In the genomic region with DNA sequence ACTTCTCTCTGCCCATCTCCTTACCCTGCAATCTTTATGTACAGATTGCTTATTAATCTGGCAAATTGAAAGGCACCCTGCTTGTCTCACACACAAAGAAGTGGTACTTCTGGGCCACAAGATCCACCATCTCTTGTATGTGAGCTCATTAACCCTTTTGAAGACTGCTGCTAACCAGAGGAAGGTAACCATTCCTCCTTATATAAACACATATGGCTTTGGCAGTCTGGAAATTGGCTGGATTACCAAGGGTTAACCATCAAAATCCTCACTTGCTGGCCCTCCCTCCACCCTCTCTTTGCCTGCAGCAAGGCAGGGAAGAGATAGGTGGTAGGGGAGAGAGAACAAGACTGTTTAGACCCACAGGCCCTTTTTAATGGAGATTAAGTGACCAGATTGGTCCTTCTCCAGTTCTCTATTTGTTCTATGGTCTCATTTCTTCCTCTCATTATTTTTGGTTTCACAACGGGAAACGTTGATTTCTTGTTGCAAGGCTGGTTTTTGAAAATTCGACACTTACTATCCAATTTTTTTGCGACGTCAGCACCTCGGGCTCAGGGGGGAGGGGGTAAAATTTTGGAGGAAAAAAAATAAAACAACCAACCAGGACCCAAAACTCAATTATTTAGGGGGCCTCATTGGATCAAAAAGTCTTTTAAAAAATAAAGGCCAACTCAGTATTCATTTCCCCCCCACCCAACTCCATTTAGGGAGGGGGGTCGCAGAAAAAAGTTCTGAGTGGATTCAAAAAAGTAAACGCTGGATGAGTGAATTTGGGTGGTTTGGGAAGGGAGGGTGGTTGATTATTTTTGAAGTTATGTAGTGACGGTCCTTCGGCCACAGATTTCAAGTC, we compare ENCODE assay signal across 6 cellular contexts. TPM values are rescaled to one million over a fixed set of nuclear protein-coding genes. Genes with fewer than 3 reads are reported as not detected.
A peak's percentile ranks its signal among the peaks of the same experiment; 100 is the strongest.
DNase-seq lines count a peak whose midpoint lies in the region; TF ChIP-seq lines count a peak whose summit lies in the region.

No MANE protein-coding gene starts in this region.

- no peaks in the 10 kb centered on the region for H3K27me3 ChIP-seq in thymus (ENCODE audit: control insufficient read depth, insufficient read depth)

- CTCF ChIA-PET in AG04449 (lab: Yijun Ruan, JAX), result interaction anchor here (4.1 kb wide), 1 partner anchor 18 kb away, joined by 28 read pairs; no protein-coding TSS in a partner anchor
- CTCF ChIA-PET in activated CD4-positive, alpha-beta memory T cell treated with anti-CD3 and anti-CD28 coated beads for 36 hours (lab: Charles Lee), result interaction anchor here (1.5 to 4.2 kb wide), 6 partner anchors 64 to 115 kb away, joined by 5 to 34 read pairs (median 24); partner anchors contain the start of gene TUBB

- H3K27me3 Mint-ChIP-seq in activated CD4-positive, alpha-beta memory T cell treated with anti-CD3 and anti-CD28 coated beads for 36 hours, result peaks cover 5% of the 10 kb centered on the region

- under 1% methylated on average over 10 of the region's 10 CpGs for WGBS in thymus

- POLR2A ChIA-PET in AG04449 (lab: Yijun Ruan, JAX), result interaction anchor here (1.7 kb wide), 1 partner anchor 106 kb away, joined by 6 read pairs; no protein-coding TSS in a partner anchor
- POLR2A ChIA-PET in activated CD4-positive, alpha-beta memory T cell treated with anti-CD3 and anti-CD28 coated beads for 36 hours (lab: Charles Lee), result interaction anchor here (0.5 to 3.7 kb wide), 14 partner anchors 8 to 129 kb away, joined by 3 to 41 read pairs (median 5); partner anchors contain the start of genes ABCF1, DHX16, GNL1 and IER3

- peak overlapping the region; percentile 97 for H3K4me3 Mint-ChIP-seq in activated CD4-positive, alpha-beta memory T cell treated with anti-CD3 and anti-CD28 coated beads for 36 hours

- H3K36me3 Mint-ChIP-seq in activated CD4-positive, alpha-beta memory T cell treated with anti-CD3 and anti-CD28 coated beads for 36 hours, result peaks cover 71% of the 10 kb centered on the region

- H3K4me1 ChIP-seq in thymus (ENCODE audit: control insufficient read depth, insufficient read depth, low read length), result peaks cover 20% of the 10 kb centered on the region

- H3K27ac Mint-ChIP-seq in activated CD4-positive, alpha-beta memory T cell treated with anti-CD3 and anti-CD28 coated beads for 36 hours, result peak overlapping the region; percentile 98

- peaks cover 19% of the 10 kb centered on the region for H3K36me3 ChIP-seq in thymus (ENCODE audit: control insufficient read depth, insufficient read depth)

- DNase-seq in AG04449 (ENCODE audit: low read depth, low spot score) (no peak), Kasumi-1 (lab: John Stamatoyannopoulos, UW) (peak; percentile 36 to 44), HT-29 (ENCODE audit: low spot score) (no peak)
- peak; percentile 36 for DNase-seq in activated CD4-positive, alpha-beta memory T cell treated with anti-CD3 and anti-CD28 coated beads for 36 hours

- H3K9me3 ChIP-seq in thymus (ENCODE audit: control insufficient read depth), result no peaks in the 10 kb centered on the region

- intact Hi-C loops in activated CD4-positive, alpha-beta memory T cell treated with anti-CD3 and anti-CD28 coated beads for 36 hours (cut with micrococcal nuclease), result loop anchor here (2.0 to 5.0 kb wide), 7 partner anchors 57 to 881 kb away; partner anchors contain the start of genes DHX16, HLA-C and MICB

- H3K9me3 Mint-ChIP-seq in activated CD4-positive, alpha-beta memory T cell treated with anti-CD3 and anti-CD28 coated beads for 36 hours, result no peaks in the 10 kb centered on the region

- no peak for TF ChIP-seq CTCF in AG04449 (IDR thresholded peaks at IDR 0.05; ENCODE audit: insufficient read depth, low read length, missing control alignments)

- H3K4me1 Mint-ChIP-seq in activated CD4-positive, alpha-beta memory T cell treated with anti-CD3 and anti-CD28 coated beads for 36 hours (ENCODE audit: low read depth), result peaks cover 51% of the 10 kb centered on the region

- H3K4me3 ChIP-seq in AG04449 (ENCODE audit: low read depth, low read length) (peak overlapping the region; percentile 99), iPS-11a (ENCODE audit: low read depth, low read length) (peak overlapping the region; percentile 100), thymus (ENCODE audit: low read length) (peak overlapping the region; percentile 97)

- peak overlapping the region; percentile 100 for H3K27ac ChIP-seq in thymus (ENCODE audit: low read depth)

RNA-seq across cellular contexts. Expression of gene PPP1R10, which starts 0.9 kb away (rescaled TPM):
- 10 to 100 TPM; 64.5 to 67.4 TPM for total RNA-seq in activated CD4-positive, alpha-beta memory T cell treated with anti-CD3 and anti-CD28 coated beads for 36 hours
- 24.9 TPM for polyA plus RNA-seq in thymus
- total RNA-seq in HT-29 (2014; rRNA removed; shearing (Covaris generic)), result 50.3 and 51.5 TPM in 2 replicates

RNA-seq across cellular contexts. Expression of gene MRPS18B, which starts 1.5 kb away (rescaled TPM):
- 10 to 100 TPM; 90.9 to 95.3 TPM for total RNA-seq in activated CD4-positive, alpha-beta memory T cell treated with anti-CD3 and anti-CD28 coated beads for 36 hours
- 48.9 TPM for polyA plus RNA-seq in thymus
- total RNA-seq in HT-29 (2014; rRNA removed; shearing (Covaris generic)), result 55.4 and 66.8 TPM in 2 replicates

RNA-seq across cellular contexts. Expression of gene ATAT1, which starts 10.5 kb away (rescaled TPM):
- 1 to 10 TPM; 7.6 to 8.7 TPM for total RNA-seq in activated CD4-positive, alpha-beta memory T cell treated with anti-CD3 and anti-CD28 coated beads for 36 hours
- 7.5 TPM for polyA plus RNA-seq in thymus
- 8.3 and 9.2 TPM in 2 replicates for total RNA-seq in HT-29 (2014; rRNA removed; shearing (Covaris generic))

RNA-seq across cellular contexts. Expression of gene C6orf136, which starts 30.7 kb away (rescaled TPM):
- 10 to 100 TPM; 32.7 to 37.5 TPM for total RNA-seq in activated CD4-positive, alpha-beta memory T cell treated with anti-CD3 and anti-CD28 coated beads for 36 hours
- 24.0 TPM for polyA plus RNA-seq in thymus
- 14.5 and 18.6 TPM in 2 replicates for total RNA-seq in HT-29 (2014; rRNA removed; shearing (Covaris generic))

RNA-seq across cellular contexts. Expression of gene ABCF1, which starts 44.9 kb away (rescaled TPM):
- total RNA-seq in activated CD4-positive, alpha-beta memory T cell treated with anti-CD3 and anti-CD28 coated beads for 36 hours, result 10 to 100 TPM; 87.0 to 87.1 TPM
- 23.5 TPM for polyA plus RNA-seq in thymus
- 57.3 and 73.4 TPM in 2 replicates for total RNA-seq in HT-29 (2014; rRNA removed; shearing (Covaris generic))

Comparison
In these comparisons a context has a peak if more than half of its experiments do, and no peak if none do; other contexts are left out.
1. DNase-seq: peak in Kasumi-1 (2 of 2) and activated CD4-positive, alpha-beta memory T cell treated with anti-CD3 and anti-CD28 coated beads for 36 hours (single experiment); none in AG04449 (single experiment) and HT-29 (single experiment).
2. Peak in every context shown above with its lines, with median percentiles within 50 percentile points of each other: H3K4me3 ChIP-seq.